ENCODE assay signal across 8 cellular contexts in genomic region chr12:125186471-125187147, GRCh38. TPM values are rescaled to one million over a fixed set of nuclear protein-coding genes. Genes with fewer than 3 reads are reported as not detected.
DNase-seq lines count a peak whose midpoint lies in the region; ATAC-seq, FAIRE-seq and TF ChIP-seq lines count a peak whose summit lies in the region.

No MANE protein-coding gene starts in this region.

- no peak for TF ChIP-seq CTCF in bronchial epithelial cell (IDR thresholded peaks at IDR 0.05; ENCODE audit: insufficient read depth, low read length, severe bottlenecking)
- no peak for TF ChIP-seq CTCF in omental fat pad (IDR thresholded peaks at IDR 0.05)

- FAIRE-seq in bronchial epithelial cell (lab: Jason Lieb, UNC), result no peak
- no peak for FAIRE-seq in GM12892 (lab: Jason Lieb, UNC)

- peak overlapping the region; percentile 17 for H3K4me3 ChIP-seq in bronchial epithelial cell (ENCODE audit: low read depth, low read length)

- peak; percentile 21 for ATAC-seq in GM18498 (IDR thresholded peaks at IDR 0.05; ENCODE audit: unreplicated experiment)
- peak; percentile 29 for ATAC-seq in HG02642 (IDR thresholded peaks at IDR 0.05; ENCODE audit: poor library complexity, unreplicated experiment)
- ATAC-seq in omental fat pad (ENCODE audit: low FRiP score), result peak; percentile 49

- peaks cover 38% of the 10 kb centered on the region for H3K27me3 ChIP-seq in bronchial epithelial cell (ENCODE audit: control insufficient read depth, insufficient read depth, low read length)

- no peaks in the 10 kb centered on the region for H3K36me3 ChIP-seq in bronchial epithelial cell (ENCODE audit: control insufficient read depth, insufficient read depth, low read length)

- TF ChIP-seq POLR2A in GM12892 (IDR thresholded peaks at IDR 0.05; ENCODE audit: low read depth, low read length), result no peak

- no peak for DNase-seq in bronchial epithelial cell (ENCODE audit: low read depth)
- DNase-seq in omental fat pad (ENCODE audit: low spot score), result no peak
- no peak for DNase-seq in DMS79 (lab: John Stamatoyannopoulos, UW)
- no peak for DNase-seq in NCI-H1694 treated with DMSO at 0.1 percent for 48 hours (lab: John Stamatoyannopoulos, UW)
- DNase-seq in NCI-H128 (lab: John Stamatoyannopoulos, UW; ENCODE audit: unreplicated experiment), result no peak
- DNase-seq in GM12892 (ENCODE audit: insufficient read length), result no peak

RNA-seq across cellular contexts. Expression of gene TMEM132B, which starts 0.4 kb away (rescaled TPM):
- total RNA-seq in bronchial epithelial cell, result 0.53 and 0.77 TPM in 2 replicates
- total RNA-seq in omental fat pad, result 1 to 10 TPM in 1 of 4 donors, under 1 TPM in 3; 0.19 to 1.3 (median 0.54) TPM
- 0.23 TPM for polyA plus RNA-seq in GM12892 (2012; ENCODE audit: missing spikeins)
